Comparison of ENCODE assay signal across 13 cellular contexts in the genomic region with DNA sequence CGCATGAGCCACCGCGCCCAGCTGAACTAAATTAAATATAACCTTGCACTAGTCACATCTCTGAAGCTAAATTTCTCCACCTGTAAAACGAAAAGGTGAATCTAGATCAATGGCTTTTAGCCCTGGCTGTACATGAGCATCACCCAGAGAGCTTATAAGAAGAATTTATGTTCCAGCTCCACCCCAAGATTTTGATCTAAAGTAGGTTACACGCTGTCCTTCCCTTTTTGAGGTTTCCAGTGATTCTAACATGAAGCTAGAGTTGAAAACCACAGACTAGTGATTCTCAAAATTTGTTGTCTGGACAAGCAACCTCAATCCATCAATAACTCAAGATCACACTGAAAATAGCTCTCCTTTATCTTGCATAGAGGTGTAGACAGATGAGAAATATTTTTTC.
"Had no signal": no experiment of that assay in that cellular context is flagged by ENCODE, and none has a peak within 500 bp of the region (broad histone marks: within the 10 kb centered on the region; RNA-seq: fewer than 3 reads in every experiment).

No MANE protein-coding gene starts in this region.

- H3K27me3 Mint-ChIP-seq: memory B cell, progenitor cell of endocrine pancreas had no signal

- H3K27ac Mint-ChIP-seq: brain, memory B cell, neural progenitor cell, progenitor cell of endocrine pancreas, WTC11 had no signal

- H3K4me3 Mint-ChIP-seq: activated T-cell treated with anti-CD3 and anti-CD28 coated beads, Interleukin-2, amount 50 U/mL, for 4 hours; brain; memory B cell; neural progenitor cell; WTC11 had no signal

- H3K9me3 Mint-ChIP-seq: activated T-cell treated with anti-CD3 and anti-CD28 coated beads, Interleukin-2, amount 50 U/mL, for 4 hours; brain; memory B cell; neural progenitor cell had no signal

- H3K4me1 Mint-ChIP-seq: memory B cell, WTC11 had no signal

- ATAC-seq: WTC11 had no signal

- DNase-seq: activated CD4-positive, alpha-beta T cell treated with anti-CD3 and anti-CD28 coated beads, Interleukin-2, amount 50 U/mL, for 4 hours; activated gamma-delta T cell treated with Interleukin-2 at 50 U/mL for 16 hours; activated T-cell treated with anti-CD3 and anti-CD28 coated beads, Interleukin-2, amount 50 U/mL, for 4 hours; anterior cingulate cortex; caudate nucleus; stimulated activated naive CD4-positive, alpha-beta T cell; substantia nigra; tibial artery had no signal

- H3K36me3 Mint-ChIP-seq: brain, memory B cell, neural progenitor cell, WTC11 had no signal
